1 cellular context compared by ENCODE assay signal in the genomic region with DNA sequence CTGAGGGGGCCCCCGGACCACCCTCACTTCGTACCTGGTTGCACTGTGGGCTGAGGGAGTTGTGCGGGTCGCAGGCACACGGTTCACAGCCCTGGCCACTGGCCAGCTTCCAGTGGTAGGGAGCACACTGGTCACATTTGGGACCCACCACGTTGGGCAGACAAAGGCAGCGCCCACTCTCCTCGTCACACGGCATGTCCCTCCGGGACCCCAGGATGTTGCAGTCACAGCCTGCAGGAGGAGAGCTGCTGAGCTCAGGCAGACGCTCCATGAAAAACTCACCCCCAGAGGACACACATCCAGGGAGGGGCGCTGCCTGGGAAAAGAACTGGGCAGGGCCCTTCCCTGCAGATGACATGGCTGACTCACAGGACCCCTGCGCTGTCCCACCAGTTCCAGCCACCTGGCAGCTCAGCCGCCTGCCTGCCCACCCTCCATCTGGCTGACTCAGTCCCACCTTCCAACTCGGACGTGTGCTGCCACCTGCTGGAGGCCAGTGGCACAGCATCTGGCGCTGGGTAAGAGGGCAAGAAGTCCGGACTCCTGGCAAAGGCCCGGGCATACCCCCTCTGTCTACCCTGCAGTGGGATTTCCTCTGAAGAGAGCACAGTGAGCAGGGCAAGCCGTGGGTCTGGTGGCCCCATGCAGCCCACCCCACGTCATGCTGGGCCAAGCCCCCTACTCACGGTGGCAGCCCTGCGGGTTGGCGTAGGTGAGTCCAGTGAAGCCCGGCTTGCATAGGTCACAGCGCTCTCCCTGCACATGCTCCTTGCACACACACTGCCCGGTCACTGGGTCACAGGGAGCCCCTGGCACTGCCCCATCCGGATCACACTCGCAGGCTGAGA.
TF ChIP-seq lines count a peak whose summit lies in the region.

No MANE protein-coding gene starts in this region.

TF ChIP-seq in HepG2, 621 proteins besides CTCF, POLR2A, EP300 and RAD21 (continues in another document):
- TF ChIP-seq ZNF614 (CRISPR knock-in tag; IDR thresholded peaks at IDR 0.05; ENCODE audit: borderline replicate concordance), result no peak
- TF ChIP-seq, protein P1, sequence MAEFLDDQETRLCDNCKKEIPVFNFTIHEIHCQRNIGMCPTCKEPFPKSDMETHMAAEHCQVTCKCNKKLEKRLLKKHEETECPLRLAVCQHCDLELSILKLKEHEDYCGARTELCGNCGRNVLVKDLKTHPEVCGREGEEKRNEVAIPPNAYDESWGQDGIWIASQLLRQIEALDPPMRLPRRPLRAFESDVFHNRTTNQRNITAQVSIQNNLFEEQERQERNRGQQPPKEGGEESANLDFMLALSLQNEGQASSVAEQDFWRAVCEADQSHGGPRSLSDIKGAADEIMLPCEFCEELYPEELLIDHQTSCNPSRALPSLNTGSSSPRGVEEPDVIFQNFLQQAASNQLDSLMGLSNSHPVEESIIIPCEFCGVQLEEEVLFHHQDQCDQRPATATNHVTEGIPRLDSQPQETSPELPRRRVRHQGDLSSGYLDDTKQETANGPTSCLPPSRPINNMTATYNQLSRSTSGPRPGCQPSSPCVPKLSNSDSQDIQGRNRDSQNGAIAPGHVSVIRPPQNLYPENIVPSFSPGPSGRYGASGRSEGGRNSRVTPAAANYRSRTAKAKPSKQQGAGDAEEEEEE (CRISPR knock-in tag; IDR thresholded peaks at IDR 0.05; ENCODE audit: borderline replicate concordance), result no peak
- TF ChIP-seq ZKSCAN8 (CRISPR knock-in tag; IDR thresholded peaks at IDR 0.05; ENCODE audit: borderline replicate concordance), result no peak
- TF ChIP-seq, protein P2, sequence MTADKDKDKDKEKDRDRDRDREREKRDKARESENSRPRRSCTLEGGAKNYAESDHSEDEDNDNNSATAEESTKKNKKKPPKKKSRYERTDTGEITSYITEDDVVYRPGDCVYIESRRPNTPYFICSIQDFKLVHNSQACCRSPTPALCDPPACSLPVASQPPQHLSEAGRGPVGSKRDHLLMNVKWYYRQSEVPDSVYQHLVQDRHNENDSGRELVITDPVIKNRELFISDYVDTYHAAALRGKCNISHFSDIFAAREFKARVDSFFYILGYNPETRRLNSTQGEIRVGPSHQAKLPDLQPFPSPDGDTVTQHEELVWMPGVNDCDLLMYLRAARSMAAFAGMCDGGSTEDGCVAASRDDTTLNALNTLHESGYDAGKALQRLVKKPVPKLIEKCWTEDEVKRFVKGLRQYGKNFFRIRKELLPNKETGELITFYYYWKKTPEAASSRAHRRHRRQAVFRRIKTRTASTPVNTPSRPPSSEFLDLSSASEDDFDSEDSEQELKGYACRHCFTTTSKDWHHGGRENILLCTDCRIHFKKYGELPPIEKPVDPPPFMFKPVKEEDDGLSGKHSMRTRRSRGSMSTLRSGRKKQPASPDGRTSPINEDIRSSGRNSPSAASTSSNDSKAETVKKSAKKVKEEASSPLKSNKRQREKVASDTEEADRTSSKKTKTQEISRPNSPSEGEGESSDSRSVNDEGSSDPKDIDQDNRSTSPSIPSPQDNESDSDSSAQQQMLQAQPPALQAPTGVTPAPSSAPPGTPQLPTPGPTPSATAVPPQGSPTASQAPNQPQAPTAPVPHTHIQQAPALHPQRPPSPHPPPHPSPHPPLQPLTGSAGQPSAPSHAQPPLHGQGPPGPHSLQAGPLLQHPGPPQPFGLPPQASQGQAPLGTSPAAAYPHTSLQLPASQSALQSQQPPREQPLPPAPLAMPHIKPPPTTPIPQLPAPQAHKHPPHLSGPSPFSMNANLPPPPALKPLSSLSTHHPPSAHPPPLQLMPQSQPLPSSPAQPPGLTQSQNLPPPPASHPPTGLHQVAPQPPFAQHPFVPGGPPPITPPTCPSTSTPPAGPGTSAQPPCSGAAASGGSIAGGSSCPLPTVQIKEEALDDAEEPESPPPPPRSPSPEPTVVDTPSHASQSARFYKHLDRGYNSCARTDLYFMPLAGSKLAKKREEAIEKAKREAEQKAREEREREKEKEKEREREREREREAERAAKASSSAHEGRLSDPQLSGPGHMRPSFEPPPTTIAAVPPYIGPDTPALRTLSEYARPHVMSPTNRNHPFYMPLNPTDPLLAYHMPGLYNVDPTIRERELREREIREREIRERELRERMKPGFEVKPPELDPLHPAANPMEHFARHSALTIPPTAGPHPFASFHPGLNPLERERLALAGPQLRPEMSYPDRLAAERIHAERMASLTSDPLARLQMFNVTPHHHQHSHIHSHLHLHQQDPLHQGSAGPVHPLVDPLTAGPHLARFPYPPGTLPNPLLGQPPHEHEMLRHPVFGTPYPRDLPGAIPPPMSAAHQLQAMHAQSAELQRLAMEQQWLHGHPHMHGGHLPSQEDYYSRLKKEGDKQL (CRISPR knock-in tag; IDR thresholded peaks at IDR 0.05; ENCODE audit: low read depth), result no peak
- no peak for TF ChIP-seq CSRNP1 (CRISPR knock-in tag; IDR thresholded peaks at IDR 0.05)
- no peak for TF ChIP-seq CCDC6 (CRISPR knock-in tag; IDR thresholded peaks at IDR 0.05)
- TF ChIP-seq REPIN1 (CRISPR knock-in tag; IDR thresholded peaks at IDR 0.05; ENCODE audit: borderline replicate concordance, low read depth), result no peak
- no peak for TF ChIP-seq CCAR2 (optimal IDR thresholded peaks at IDR 0.05; ENCODE audit: low read depth, low read length)
- no peak for TF ChIP-seq ZNF879 (CRISPR knock-in tag; IDR thresholded peaks at IDR 0.05)
- no peak for TF ChIP-seq ELF4 (CRISPR knock-in tag; IDR thresholded peaks at IDR 0.05; ENCODE audit: borderline replicate concordance)
- TF ChIP-seq FOSL2 (CRISPR knock-in tag; IDR thresholded peaks at IDR 0.05), result peak; percentile 82
- peak; percentile 25; the same call in 1 of the 2 replicates for TF ChIP-seq MAZ (IDR thresholded peaks at IDR 0.05; ENCODE audit: borderline replicate concordance, low read depth, low read length)
- no peak for TF ChIP-seq MAZ (CRISPR knock-in tag; IDR thresholded peaks at IDR 0.05; ENCODE audit: low read depth)
- TF ChIP-seq, protein P3, sequence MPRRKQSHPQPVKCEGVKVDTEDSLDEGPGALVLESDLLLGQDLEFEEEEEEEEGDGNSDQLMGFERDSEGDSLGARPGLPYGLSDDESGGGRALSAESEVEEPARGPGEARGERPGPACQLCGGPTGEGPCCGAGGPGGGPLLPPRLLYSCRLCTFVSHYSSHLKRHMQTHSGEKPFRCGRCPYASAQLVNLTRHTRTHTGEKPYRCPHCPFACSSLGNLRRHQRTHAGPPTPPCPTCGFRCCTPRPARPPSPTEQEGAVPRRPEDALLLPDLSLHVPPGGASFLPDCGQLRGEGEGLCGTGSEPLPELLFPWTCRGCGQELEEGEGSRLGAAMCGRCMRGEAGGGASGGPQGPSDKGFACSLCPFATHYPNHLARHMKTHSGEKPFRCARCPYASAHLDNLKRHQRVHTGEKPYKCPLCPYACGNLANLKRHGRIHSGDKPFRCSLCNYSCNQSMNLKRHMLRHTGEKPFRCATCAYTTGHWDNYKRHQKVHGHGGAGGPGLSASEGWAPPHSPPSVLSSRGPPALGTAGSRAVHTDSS (CRISPR knock-in tag; conservative IDR thresholded peaks at IDR 0.05), result no peak
- peak; percentile 85 for TF ChIP-seq STAG1 (CRISPR knock-in tag; IDR thresholded peaks at IDR 0.05)
- no peak for TF ChIP-seq CAMTA2 (CRISPR knock-in tag; IDR thresholded peaks at IDR 0.05; ENCODE audit: borderline replicate concordance)
- no peak for TF ChIP-seq GTF2F1 (IDR thresholded peaks at IDR 0.05; ENCODE audit: low read length)
- TF ChIP-seq RBFOX2 (IDR thresholded peaks at IDR 0.05; ENCODE audit: low read depth, low read length), result no peak
- TF ChIP-seq ZNF772 (CRISPR knock-in tag; IDR thresholded peaks at IDR 0.05), result no peak
- TF ChIP-seq, protein P4, sequence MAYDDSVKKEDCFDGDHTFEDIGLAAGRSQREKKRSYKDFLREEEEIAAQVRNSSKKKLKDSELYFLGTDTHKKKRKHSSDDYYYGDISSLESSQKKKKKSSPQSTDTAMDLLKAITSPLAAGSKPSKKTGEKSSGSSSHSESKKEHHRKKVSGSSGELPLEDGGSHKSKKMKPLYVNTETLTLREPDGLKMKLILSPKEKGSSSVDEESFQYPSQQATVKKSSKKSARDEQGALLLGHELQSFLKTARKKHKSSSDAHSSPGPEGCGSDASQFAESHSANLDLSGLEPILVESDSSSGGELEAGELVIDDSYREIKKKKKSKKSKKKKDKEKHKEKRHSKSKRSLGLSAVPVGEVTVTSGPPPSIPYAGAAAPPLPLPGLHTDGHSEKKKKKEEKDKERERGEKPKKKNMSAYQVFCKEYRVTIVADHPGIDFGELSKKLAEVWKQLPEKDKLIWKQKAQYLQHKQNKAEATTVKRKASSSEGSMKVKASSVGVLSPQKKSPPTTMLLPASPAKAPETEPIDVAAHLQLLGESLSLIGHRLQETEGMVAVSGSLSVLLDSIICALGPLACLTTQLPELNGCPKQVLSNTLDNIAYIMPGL (CRISPR knock-in tag; IDR thresholded peaks at IDR 0.05; ENCODE audit: borderline replicate concordance in 1 of 2, low read depth in 1 of 2), result no peak
- no peak for TF ChIP-seq RBM22 (optimal IDR thresholded peaks at IDR 0.05; ENCODE audit: low read length)
- TF ChIP-seq POLR2G (IDR thresholded peaks at IDR 0.05; ENCODE audit: low read depth, low read length), result no peak
- TF ChIP-seq ZNF724P (CRISPR knock-in tag; IDR thresholded peaks at IDR 0.05; ENCODE audit: borderline replicate concordance), result 0 out of 2 replicates have a peak, but pooled peaks have one; percentile 34
- no peak for TF ChIP-seq ZNF550 (CRISPR knock-in tag; IDR thresholded peaks at IDR 0.05; ENCODE audit: borderline replicate concordance)
- no peak for TF ChIP-seq SUZ12 (IDR thresholded peaks at IDR 0.05; ENCODE audit: low read depth, low read length)
- no peak for TF ChIP-seq EED (CRISPR knock-in tag; IDR thresholded peaks at IDR 0.05)
- TF ChIP-seq ASH2L (IDR thresholded peaks at IDR 0.05; ENCODE audit: insufficient read length, low read depth, low read length), result no peak
- peak; percentile 35 for TF ChIP-seq SMC3 (IDR thresholded peaks at IDR 0.05; ENCODE audit: low read length)
- no peak for TF ChIP-seq RNF219 (CRISPR knock-in tag; IDR thresholded peaks at IDR 0.05)
- no peak for TF ChIP-seq ZFYVE20 (CRISPR knock-in tag; IDR thresholded peaks at IDR 0.05; ENCODE audit: borderline replicate concordance, low read depth)
- no peak for TF ChIP-seq ZNF672 (CRISPR knock-in tag; IDR thresholded peaks at IDR 0.05)
- no peak for TF ChIP-seq ZNF619 (CRISPR knock-in tag; IDR thresholded peaks at IDR 0.05)
- TF ChIP-seq FOXK1 (CRISPR knock-in tag; IDR thresholded peaks at IDR 0.05; ENCODE audit: borderline replicate concordance, low read depth), result no peak
- no peak for TF ChIP-seq ZFP1 (CRISPR knock-in tag; IDR thresholded peaks at IDR 0.05)
- no peak for TF ChIP-seq ZNF597 (CRISPR knock-in tag; IDR thresholded peaks at IDR 0.05)
- no peak for TF ChIP-seq MTA3 (CRISPR knock-in tag; IDR thresholded peaks at IDR 0.05)
- TF ChIP-seq ZNF607 (CRISPR knock-in tag; IDR thresholded peaks at IDR 0.05; ENCODE audit: borderline replicate concordance), result no peak
- TF ChIP-seq ZSCAN21 (CRISPR knock-in tag; IDR thresholded peaks at IDR 0.05; ENCODE audit: borderline replicate concordance), result no peak
- TF ChIP-seq MED1 (CRISPR knock-in tag; IDR thresholded peaks at IDR 0.05), result no peak
- TF ChIP-seq, protein P5, sequence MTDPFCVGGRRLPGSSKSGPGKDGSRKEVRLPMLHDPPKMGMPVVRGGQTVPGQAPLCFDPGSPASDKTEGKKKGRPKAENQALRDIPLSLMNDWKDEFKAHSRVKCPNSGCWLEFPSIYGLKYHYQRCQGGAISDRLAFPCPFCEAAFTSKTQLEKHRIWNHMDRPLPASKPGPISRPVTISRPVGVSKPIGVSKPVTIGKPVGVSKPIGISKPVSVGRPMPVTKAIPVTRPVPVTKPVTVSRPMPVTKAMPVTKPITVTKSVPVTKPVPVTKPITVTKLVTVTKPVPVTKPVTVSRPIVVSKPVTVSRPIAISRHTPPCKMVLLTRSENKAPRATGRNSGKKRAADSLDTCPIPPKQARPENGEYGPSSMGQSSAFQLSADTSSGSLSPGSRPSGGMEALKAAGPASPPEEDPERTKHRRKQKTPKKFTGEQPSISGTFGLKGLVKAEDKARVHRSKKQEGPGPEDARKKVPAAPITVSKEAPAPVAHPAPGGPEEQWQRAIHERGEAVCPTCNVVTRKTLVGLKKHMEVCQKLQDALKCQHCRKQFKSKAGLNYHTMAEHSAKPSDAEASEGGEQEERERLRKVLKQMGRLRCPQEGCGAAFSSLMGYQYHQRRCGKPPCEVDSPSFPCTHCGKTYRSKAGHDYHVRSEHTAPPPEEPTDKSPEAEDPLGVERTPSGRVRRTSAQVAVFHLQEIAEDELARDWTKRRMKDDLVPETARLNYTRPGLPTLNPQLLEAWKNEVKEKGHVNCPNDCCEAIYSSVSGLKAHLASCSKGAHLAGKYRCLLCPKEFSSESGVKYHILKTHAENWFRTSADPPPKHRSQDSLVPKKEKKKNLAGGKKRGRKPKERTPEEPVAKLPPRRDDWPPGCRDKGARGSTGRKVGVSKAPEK (CRISPR knock-in tag; IDR thresholded peaks at IDR 0.05; ENCODE audit: borderline replicate concordance), result no peak
- no peak for TF ChIP-seq MTF2 (CRISPR knock-in tag; IDR thresholded peaks at IDR 0.05; ENCODE audit: borderline replicate concordance)
